In the genomic region with DNA sequence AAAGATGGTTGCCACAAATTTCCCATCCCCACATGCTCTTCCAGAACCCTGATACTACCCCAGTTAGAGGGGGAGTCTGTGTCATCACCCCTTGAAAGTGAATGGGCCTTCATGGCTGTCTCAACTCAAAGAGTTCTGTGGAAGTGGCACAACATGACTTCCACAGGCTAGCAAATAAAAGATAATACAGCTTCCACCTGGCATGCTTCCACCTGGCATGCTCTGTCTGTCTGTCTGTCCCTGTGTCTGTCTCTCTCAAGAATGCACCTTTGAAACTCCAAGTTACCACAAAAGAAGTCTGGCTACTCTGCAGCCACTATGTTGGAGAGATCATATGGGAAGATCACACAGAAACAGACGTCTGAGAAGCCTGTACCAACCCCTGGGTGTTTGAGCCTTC, we compare ENCODE assay signal across 17 cellular contexts. TPM values are rescaled to one million over a fixed set of nuclear protein-coding genes. Genes with fewer than 3 reads are reported as not detected.
DNase-seq lines count a peak whose midpoint lies in the region; ATAC-seq, FAIRE-seq and TF ChIP-seq lines count a peak whose summit lies in the region.
"Had no signal": no experiment of that assay in that cellular context is flagged by ENCODE, and none has a peak within 500 bp of the region (broad histone marks: within the 10 kb centered on the region; RNA-seq: fewer than 3 reads in every experiment).

No MANE protein-coding gene starts in this region.

- H3K4me1 Mint-ChIP-seq in nephron progenitor cell (no peaks in the 10 kb centered on the region), T-cell (peaks cover 0 to 4% (median 3%) of the 10 kb centered on the region in 3 donors)

- H3K4me1 ChIP-seq in right lobe of liver (peaks cover 0 to 7% (median 0%) of the 10 kb centered on the region in 4 donors), HepG2 (ENCODE audit: insufficient read depth, low read length) (no peaks in the 10 kb centered on the region), ascending aorta (peaks cover 3 to 27% of the 10 kb centered on the region in 2 donors)
- H3K4me1 ChIP-seq: A549, BE2C had no signal

- TF ChIP-seq POLR2A in right lobe of liver (IDR thresholded peaks at IDR 0.05) (no peak), HepG2 (IDR thresholded peaks at IDR 0.05; ENCODE audit: insufficient read depth in 1 of 2, low read depth in 2 of 2, low read length in 2 of 2) (no peak)

- H4K20me1 ChIP-seq in HepG2 (ENCODE audit: insufficient read depth, low read length), result no peaks in the 10 kb centered on the region

- TF ChIP-seq CTCF in right lobe of liver (IDR thresholded peaks at IDR 0.05) (no peak), HepG2 (CRISPR knock-in tag; IDR thresholded peaks at IDR 0.05) (no peak), ascending aorta (IDR thresholded peaks at IDR 0.05) (no peak), nephron progenitor cell (IDR thresholded peaks at IDR 0.05) (no peak)

- no peaks in the 10 kb centered on the region for H3K79me2 ChIP-seq in HepG2 (ENCODE audit: insufficient read depth, low read length)

- H3K4me3 Mint-ChIP-seq in nephron progenitor cell (no peak overlapping the region), T-cell (no peak overlapping the region)
- H3K4me3 Mint-ChIP-seq: CD4-positive, alpha-beta memory T cell; HFFc6 had no signal

- DNase-seq in right lobe of liver (peak in 1 of 3 donors; percentile 55), HepG2 (ENCODE audit: low spot score) (no peak), ascending aorta (ENCODE audit: low spot score in 2 of 2) (no peak), nephron progenitor cell (no peak), T-cell (no peak), NCI-H2081 (lab: John Stamatoyannopoulos, UW) (no peak), epidermal melanocyte (ENCODE audit: insufficient read length, low spot score) (no peak)
- DNase-seq: BE2C; CD4-positive, alpha-beta memory T cell; DMS79; HCEC 1CT; HFFc6 had no signal

- no peak for FAIRE-seq in HepG2 (lab: Jason Lieb, UNC)
- FAIRE-seq: A549, GM12878, GM18507, H1 had no signal

- H3K27me3 ChIP-seq in right lobe of liver, result no peaks in the 10 kb centered on the region
- H3K27me3 ChIP-seq in HepG2 (ENCODE audit: control insufficient read depth in 1 of 2, insufficient read depth in 2 of 2, low read length in 2 of 2), result no peaks in the 10 kb centered on the region
- H3K27me3 ChIP-seq in ascending aorta, result no peaks in the 10 kb centered on the region
- H3K27me3 ChIP-seq: BE2C had no signal

- H3K4me3 ChIP-seq in right lobe of liver, result no peak overlapping the region
- no peak overlapping the region for H3K4me3 ChIP-seq in HepG2 (replicated peaks in 1 of 3; ENCODE audit: insufficient read depth in 1 of 3, low read depth in 2 of 3, low read length in 3 of 3)
- no peak overlapping the region for H3K4me3 ChIP-seq in ascending aorta
- H3K4me3 ChIP-seq: A549, GM12878 had no signal

- POLR2A ChIA-PET in HepG2 (lab: Yijun Ruan, JAX) (interaction anchor here (0.6 kb wide), 1 partner anchor 29 kb away, joined by 3 read pairs; no protein-coding TSS in a partner anchor), T-cell (lab: Charles Lee) (interaction anchor here in 1 of 2 donors (0.7 kb wide), 1 partner anchor 51 kb away, joined by 8 read pairs; no protein-coding TSS in a partner anchor)

- H2AFZ ChIP-seq in HepG2 (ENCODE audit: low read length), result no peak overlapping the region

- CTCF ChIA-PET in HepG2 (lab: Yijun Ruan, JAX; ENCODE audit: low intra/inter-chr PET ratio, low total read pairs), result no interaction called here
- CTCF ChIA-PET in T-cell (lab: Charles Lee), result interaction anchor here (0.6 to 2.0 kb wide), 3 partner anchors 13 to 199 kb away, joined by 3 to 8 read pairs (median 6); no protein-coding TSS in a partner anchor

- H3K4me2 ChIP-seq in HepG2 (ENCODE audit: low read depth, low read length), result no peak overlapping the region
- H3K4me2 ChIP-seq: A549 had no signal

- no peaks in the 10 kb centered on the region for H3K27me3 Mint-ChIP-seq in nephron progenitor cell (ENCODE audit: low read depth, poor library complexity)
- H3K27me3 Mint-ChIP-seq in T-cell, result no peaks in the 10 kb centered on the region
- H3K27me3 Mint-ChIP-seq: CD4-positive, alpha-beta memory T cell had no signal

- in situ Hi-C loops in HepG2 (cut with HindIII; ENCODE audit: extremely low pct_ligation_motif_present, low pct_unique_long_range_greater_than_20kb), result no loop called here

- TF ChIP-seq EP300 in HepG2 (IDR thresholded peaks at IDR 0.05; ENCODE audit: low read depth in 2 of 2, low read length in 2 of 2), result no peak
- no peak for TF ChIP-seq EP300 in HepG2 (CRISPR knock-in tag; IDR thresholded peaks at IDR 0.05; ENCODE audit: borderline replicate concordance)

- TF ChIP-seq RAD21 in HepG2 (CRISPR knock-in tag; IDR thresholded peaks at IDR 0.05), result no peak

- H3K36me3 Mint-ChIP-seq in nephron progenitor cell (ENCODE audit: low read depth) (peaks cover 38% of the 10 kb centered on the region), T-cell (peaks cover 20% of the 10 kb centered on the region)

- no peak overlapping the region for H3K27ac ChIP-seq in right lobe of liver
- no peak overlapping the region for H3K27ac ChIP-seq in HepG2 (ENCODE audit: extremely low read length, insufficient read depth, low read length)
- peak overlapping the region; percentile 62 to 83 for H3K27ac ChIP-seq in ascending aorta
- H3K27ac ChIP-seq: A549, C4-2B had no signal

- H3K27ac Mint-ChIP-seq in nephron progenitor cell (peak overlapping the region; percentile 65), T-cell (no peak overlapping the region)
- H3K27ac Mint-ChIP-seq: HFFc6 had no signal

- H3K36me3 ChIP-seq in right lobe of liver (peaks cover 0 to 5% (median 0%) of the 10 kb centered on the region in 4 donors), HepG2 (replicated peaks in 1 of 2; ENCODE audit: control insufficient read depth in 1 of 2, insufficient read depth in 2 of 2, low read length in 2 of 2) (peaks cover 14 to 43% of the 10 kb centered on the region in 2 experiments), ascending aorta (no peaks in the 10 kb centered on the region)

- BruUV-seq in HepG2 (replicated peaks; lab: Mats Ljungman, UMichigan), result no TSS peak

- H3K9me3 Mint-ChIP-seq in nephron progenitor cell, result no peaks in the 10 kb centered on the region
- H3K9me3 Mint-ChIP-seq in T-cell, result no peaks in the 10 kb centered on the region
- H3K9me3 Mint-ChIP-seq: CD4-positive, alpha-beta memory T cell; HFFc6 had no signal

- intact Hi-C loops in right lobe of liver (cut with DNase I), result no loop called here
- intact Hi-C loops in HepG2 (cut with micrococcal nuclease; ENCODE audit: unreplicated experiment), result no loop called here
- intact Hi-C loops in ascending aorta (cut with DNase I), result no loop called here

- H3K9ac ChIP-seq in HepG2 (ENCODE audit: insufficient read depth, low read depth, low read length), result no peak overlapping the region

- ATAC-seq in right lobe of liver, result peak; percentile 39 to 84 (median 63)
- no peak for ATAC-seq in HepG2
- no peak for ATAC-seq in T-cell (replicated peaks in 1 of 4)
- ATAC-seq: A549, GM12878 had no signal

- H3K9me3 ChIP-seq in right lobe of liver (no peaks in the 10 kb centered on the region), HepG2 (ENCODE audit: low read length) (no peaks in the 10 kb centered on the region), ascending aorta (no peaks in the 10 kb centered on the region)
- H3K9me3 ChIP-seq: A549, BE2C had no signal

- WGBS in right lobe of liver (ENCODE audit: insufficient coverage, low coverage, low lambda C conversion rate, missing lambda C conversion rate), result 38% methylated on average over 1 of the region's 1 CpG
- WGBS in HepG2 (ENCODE audit: low lambda C conversion rate), result 100% methylated on average over 1 of the region's 1 CpG

TF ChIP-seq in HepG2, 621 proteins besides CTCF, POLR2A, EP300 and RAD21 (continues in another document):
- TF ChIP-seq EHMT2 (IDR thresholded peaks at IDR 0.05; ENCODE audit: borderline replicate concordance, low read depth, low read length) (no peak), TMF1 (CRISPR knock-in tag; IDR thresholded peaks at IDR 0.05; ENCODE audit: low read depth) (no peak), ZNF788 (CRISPR knock-in tag; IDR thresholded peaks at IDR 0.05; ENCODE audit: borderline replicate concordance) (no peak), TAF1 (CRISPR knock-in tag; IDR thresholded peaks at IDR 0.05) (no peak), ZNF251 (CRISPR knock-in tag; IDR thresholded peaks at IDR 0.05) (no peak), PAF1 (CRISPR knock-in tag; IDR thresholded peaks at IDR 0.05) (no peak)
- TF ChIP-seq, protein P1, sequence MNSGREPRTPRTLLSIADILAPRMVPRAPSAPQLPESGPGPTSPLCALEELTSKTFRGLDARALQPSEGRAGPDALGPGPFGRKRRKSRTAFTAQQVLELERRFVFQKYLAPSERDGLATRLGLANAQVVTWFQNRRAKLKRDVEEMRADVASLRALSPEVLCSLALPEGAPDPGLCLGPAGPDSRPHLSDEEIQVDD (CRISPR knock-in tag; IDR thresholded peaks at IDR 0.05; ENCODE audit: borderline replicate concordance), result no peak

RNA-seq across cellular contexts. Expression of a gene that starts 35.0 kb away (rescaled TPM):
- total RNA-seq in right lobe of liver, result 10 to 100 TPM; 23.9 to 43.3 (median 36.0) TPM
- total RNA-seq in HepG2 (2016; rRNA removed; fragmentation: Illumina TruSeq; extraction: Trizol), result 153 and 198 TPM in 2 replicates
- 62.1 and 75.2 TPM in 2 replicates for total RNA-seq in HepG2 (2016; cell fraction: cytosol; rRNA removed; fragmentation: Illumina TruSeq; extraction: Trizol; ENCODE audit: low read depth)
- 158 and 200 TPM in 2 replicates for total RNA-seq in HepG2 (2016; cell fraction: insoluble cytoplasmic fraction; rRNA removed; fragmentation: Illumina TruSeq; extraction: Trizol)
- total RNA-seq in HepG2 (2016; cell fraction: membrane; rRNA removed; fragmentation: Illumina TruSeq; extraction: Trizol), result 94.4 and 95.7 TPM in 2 replicates
- 114 and 122 TPM in 2 replicates for total RNA-seq in HepG2 (2016; cell fraction: nucleus; rRNA removed; fragmentation: Illumina TruSeq; extraction: Trizol)
- polyA plus RNA-seq in HepG2 (2011; rRNA removed), result 59.8 and 78.6 TPM in 2 replicates
- 47.6 and 66.3 TPM in 2 replicates for polyA plus RNA-seq in HepG2 (2011; cell fraction: cytosol; rRNA removed)
- polyA plus RNA-seq in HepG2 (2011; cell fraction: nucleus; rRNA removed), result 20.8 and 33.7 TPM in 2 replicates
- 118 and 187 TPM in 2 replicates for polyA plus RNA-seq in HepG2 (2012)
- polyA plus RNA-seq in HepG2 (2016; cell fraction: cytosol; fragmentation: Illumina TruSeq; extraction: Trizol; ENCODE audit: low read depth), result 54.9 and 57.9 TPM in 2 replicates
- polyA plus RNA-seq in HepG2 (2016; cell fraction: insoluble cytoplasmic fraction; fragmentation: Illumina TruSeq; extraction: Trizol; ENCODE audit: low read depth), result 250 and 275 TPM in 2 replicates
- 82.6 and 88.7 TPM in 2 replicates for polyA plus RNA-seq in HepG2 (2016; cell fraction: membrane; fragmentation: Illumina TruSeq; extraction: Trizol; ENCODE audit: low read depth)
- polyA plus RNA-seq in HepG2 (2016; cell fraction: nucleus; fragmentation: Illumina TruSeq; extraction: Trizol; ENCODE audit: insufficient read depth, low read depth), result 118 and 119 TPM in 2 replicates
- polyA minus RNA-seq in HepG2 (2011; rRNA and poly(A)+ RNA removed; ENCODE audit: low replicate concordance), result 11.4 and 17.2 TPM in 2 replicates
- 30.3 and 32.7 TPM in 2 replicates for polyA minus RNA-seq in HepG2 (2011; cell fraction: cytosol; rRNA and poly(A)+ RNA removed)
- 95.4 and 106 TPM in 2 replicates for polyA minus RNA-seq in HepG2 (2011; cell fraction: nucleus; rRNA and poly(A)+ RNA removed)
- 8.3 TPM for total RNA-seq in ascending aorta
- total RNA-seq in T-cell, result 10 to 100 TPM; 30.8 to 36.5 (median 34.2) TPM

Comparison
In these comparisons a context has a peak if more than half of its experiments do, and no peak if none do; other contexts are left out.
1. ATAC-seq: peak in right lobe of liver (4 of 4); none in HepG2 (single experiment) and T-cell (0 of 4).
2. H3K27ac ChIP-seq: peak in ascending aorta (2 of 2); none in right lobe of liver (0 of 3) and HepG2 (single experiment).